15 cellular contexts compared by ENCODE assay signal in genomic region chr2:128302011-128302743, GRCh38. TPM values are rescaled to one million over a fixed set of nuclear protein-coding genes. Genes with fewer than 3 reads are reported as not detected.
DNase-seq lines count a peak whose midpoint lies in the region; ATAC-seq, FAIRE-seq and TF ChIP-seq lines count a peak whose summit lies in the region.
"Had no signal": no experiment of that assay in that cellular context is flagged by ENCODE, and none has a peak within 500 bp of the region (broad histone marks: within the 10 kb centered on the region; RNA-seq: fewer than 3 reads in every experiment).

No MANE protein-coding gene starts in this region.

- peaks cover 62% of the 10 kb centered on the region for H3K4me1 Mint-ChIP-seq in HFFc6 (ENCODE audit: low read depth)
- peaks cover 26% of the 10 kb centered on the region for H3K4me1 Mint-ChIP-seq in stimulated activated effector memory CD8-positive, alpha-beta T cell treated with anti-CD3 and anti-CD28 coated beads, Interleukin-12 subunit alpha, Interleukin-12 subunit beta, amount 100 ng/mL, for 72 hours
- H3K4me1 Mint-ChIP-seq: activated CD4-positive, alpha-beta T cell treated with anti-CD3 and anti-CD28 coated beads, Interleukin-2, amount 10 ng/mL, durations not matched to agents 24 days and 14 days had no signal

- H3K27ac ChIP-seq in ascending aorta (peak overlapping the region; percentile 68 to 81), kidney (ENCODE audit: low read depth in 2 of 2, low read length in 2 of 2) (no peak overlapping the region)
- no peak overlapping the region for H3K27ac ChIP-seq in effector memory CD4-positive, alpha-beta T cell (ENCODE audit: insufficient read depth, low read length, poor library complexity, severe bottlenecking)
- H3K27ac ChIP-seq: hepatocyte had no signal

- H3K27me3 Mint-ChIP-seq in HFFc6 (ENCODE audit: insufficient read depth): peaks cover 1% of the 10 kb centered on the region; the same call in 1 of the 2 replicates
- H3K27me3 Mint-ChIP-seq: activated CD4-positive, alpha-beta T cell treated with anti-CD3 and anti-CD28 coated beads, Interleukin-2, amount 10 ng/mL, durations not matched to agents 24 days and 14 days; T-cell had no signal

- H3K9me3 ChIP-seq in ascending aorta (no peaks in the 10 kb centered on the region), kidney (ENCODE audit: control insufficient read depth in 1 of 2, low read length in 2 of 2) (no peaks in the 10 kb centered on the region)
- H3K9me3 ChIP-seq in effector memory CD4-positive, alpha-beta T cell (ENCODE audit: control insufficient read depth, low read length): no peaks in the 10 kb centered on the region

- no peaks in the 10 kb centered on the region for H3K27me3 ChIP-seq in ascending aorta
- no peaks in the 10 kb centered on the region for H3K27me3 ChIP-seq in effector memory CD4-positive, alpha-beta T cell (replicated peaks; ENCODE audit: control insufficient read depth, insufficient read depth, low read length, poor library complexity, severe bottlenecking)
- H3K27me3 ChIP-seq: hepatocyte had no signal

- H3K9me3 Mint-ChIP-seq in HFFc6: no peaks in the 10 kb centered on the region
- H3K9me3 Mint-ChIP-seq in stimulated activated effector memory CD8-positive, alpha-beta T cell treated with anti-CD3 and anti-CD28 coated beads, Interleukin-12 subunit alpha, Interleukin-12 subunit beta, amount 100 ng/mL, for 72 hours: peaks cover 4% of the 10 kb centered on the region
- H3K9me3 Mint-ChIP-seq: activated CD4-positive, alpha-beta T cell treated with anti-CD3 and anti-CD28 coated beads, Interleukin-2, amount 10 ng/mL, durations not matched to agents 24 days and 14 days; T-cell had no signal

- no peak for TF ChIP-seq CTCF in HFFc6 (IDR thresholded peaks at IDR 0.05)
- no peak for TF ChIP-seq CTCF in ascending aorta (IDR thresholded peaks at IDR 0.05)
- TF ChIP-seq CTCF in kidney (IDR thresholded peaks at IDR 0.05; ENCODE audit: borderline replicate concordance, extremely low read depth, insufficient read depth): no peak

- H3K4me1 ChIP-seq in ascending aorta (peaks cover 10 to 33% of the 10 kb centered on the region in 2 donors), kidney (ENCODE audit: control insufficient read depth in 1 of 2, insufficient read depth in 1 of 2, low read depth in 1 of 2, low read length in 2 of 2) (peaks cover 15 to 44% of the 10 kb centered on the region in 2 donors)
- no peaks in the 10 kb centered on the region for H3K4me1 ChIP-seq in effector memory CD4-positive, alpha-beta T cell (ENCODE audit: control insufficient read depth, insufficient read depth, low read length, poor library complexity, severe bottlenecking)

- H3K9ac ChIP-seq in kidney (ENCODE audit: low read length in 2 of 2): no peak overlapping the region

- ATAC-seq in stimulated activated effector memory CD8-positive, alpha-beta T cell treated with anti-CD3 and anti-CD28 coated beads, Interleukin-12 subunit alpha, Interleukin-12 subunit beta, amount 100 ng/mL, for 72 hours: no peak
- no peak for ATAC-seq in HG02610 (IDR thresholded peaks at IDR 0.05; ENCODE audit: unreplicated experiment)
- ATAC-seq: activated T-cell treated with anti-CD3 and anti-CD28 coated beads, Interleukin-2, amount 50 U/mL, for 72 hours; T-cell had no signal

- H3K4me3 Mint-ChIP-seq in HFFc6: peak overlapping the region; percentile 67
- H3K4me3 Mint-ChIP-seq in stimulated activated effector memory CD8-positive, alpha-beta T cell treated with anti-CD3 and anti-CD28 coated beads, Interleukin-12 subunit alpha, Interleukin-12 subunit beta, amount 100 ng/mL, for 72 hours: no peak overlapping the region
- H3K4me3 Mint-ChIP-seq: activated CD4-positive, alpha-beta T cell treated with anti-CD3 and anti-CD28 coated beads, Interleukin-2, amount 10 ng/mL, durations not matched to agents 24 days and 14 days; activated T-cell treated with anti-CD3 and anti-CD28 coated beads, Interleukin-2, amount 50 U/mL, for 72 hours; T-cell had no signal

- no peak for FAIRE-seq in kidney (lab: Jason Lieb, UNC)

- no peak for DNase-seq in HFFc6
- DNase-seq in ascending aorta (ENCODE audit: low spot score in 2 of 2): no peak
- DNase-seq in kidney: peak; percentile 80
- no peak for DNase-seq in stimulated activated effector memory CD8-positive, alpha-beta T cell treated with anti-CD3 and anti-CD28 coated beads, Interleukin-12 subunit alpha, Interleukin-12 subunit beta, amount 100 ng/mL, for 72 hours (ENCODE audit: low spot score in 2 of 2)
- no peak for DNase-seq in NOMO-1 (lab: John Stamatoyannopoulos, UW; ENCODE audit: unreplicated experiment in 2 of 2)
- no peak for DNase-seq in effector memory CD4-positive, alpha-beta T cell
- no peak for DNase-seq in ecto neural progenitor cell (ENCODE audit: low spot score)
- DNase-seq: activated CD4-positive, alpha-beta T cell treated with anti-CD3 and anti-CD28 coated beads, Interleukin-2, amount 10 ng/mL, durations not matched to agents 24 days and 14 days; activated T-cell treated with anti-CD3 and anti-CD28 coated beads, Interleukin-2, amount 50 U/mL, for 72 hours; Kasumi-1; stimulated activated CD4-positive, alpha-beta T cell treated with anti-CD3 and anti-CD28 coated beads, Interleukin-4, amount 100 ng/mL, for 24 hours; stimulated activated naive CD4-positive, alpha-beta T cell treated with Interleukin-2 at 50 U/mL for 16 hours; T-cell had no signal

- peak overlapping the region; percentile 96 for H3K27ac Mint-ChIP-seq in HFFc6
- peak overlapping the region; percentile 13 for H3K27ac Mint-ChIP-seq in stimulated activated effector memory CD8-positive, alpha-beta T cell treated with anti-CD3 and anti-CD28 coated beads, Interleukin-12 subunit alpha, Interleukin-12 subunit beta, amount 100 ng/mL, for 72 hours
- H3K27ac Mint-ChIP-seq: activated CD4-positive, alpha-beta T cell treated with anti-CD3 and anti-CD28 coated beads, Interleukin-2, amount 10 ng/mL, durations not matched to agents 24 days and 14 days; activated T-cell treated with anti-CD3 and anti-CD28 coated beads, Interleukin-2, amount 50 U/mL, for 72 hours; T-cell had no signal

- no peaks in the 10 kb centered on the region for H3K36me3 ChIP-seq in ascending aorta
- peaks cover 0 to 3% of the 10 kb centered on the region in 2 donors for H3K36me3 ChIP-seq in kidney (ENCODE audit: control insufficient read depth in 1 of 2, insufficient read depth in 2 of 2, low read length in 2 of 2)
- no peaks in the 10 kb centered on the region for H3K36me3 ChIP-seq in effector memory CD4-positive, alpha-beta T cell (ENCODE audit: control insufficient read depth, insufficient read depth, low read length)

- intact Hi-C loops in ascending aorta (cut with DNase I) (loop anchor here (10.0 kb wide), 1 partner anchor 117 kb away; no protein-coding TSS in a partner anchor), kidney (cut with DNase I) (no loop called here)

- peaks cover 5% of the 10 kb centered on the region; the same call in 1 of the 2 replicates for H3K36me3 Mint-ChIP-seq in HFFc6 (ENCODE audit: low read depth)
- no peaks in the 10 kb centered on the region for H3K36me3 Mint-ChIP-seq in stimulated activated effector memory CD8-positive, alpha-beta T cell treated with anti-CD3 and anti-CD28 coated beads, Interleukin-12 subunit alpha, Interleukin-12 subunit beta, amount 100 ng/mL, for 72 hours

- H3K4me3 ChIP-seq in ascending aorta (peak overlapping the region in 1 of 2 donors; percentile 16), kidney (ENCODE audit: low read length in 2 of 2) (no peak overlapping the region)
- no peak overlapping the region for H3K4me3 ChIP-seq in effector memory CD4-positive, alpha-beta T cell (ENCODE audit: insufficient read depth, low read depth, low read length, poor library complexity, severe bottlenecking)
- H3K4me3 ChIP-seq: hepatocyte had no signal

RNA-seq across cellular contexts. Expression of gene HS6ST1, which starts 16.5 kb away (rescaled TPM):
- total RNA-seq in HFFc6 (2021; fragmentation: NEBNext Ultra II Directional; extraction: Animal tissue kit (Norgen Biotek cat#: 25700)): 10 to 100 TPM; 18.5 to 27.2 (median 24.3) TPM
- total RNA-seq in ascending aorta (42.7 TPM), kidney (73.9 TPM)
- polyA plus RNA-seq in kidney (ENCODE audit: insufficient read depth, low read depth, low replicate concordance): 49.6 TPM

Comparison
In these comparisons a context has a peak if more than half of its experiments do, and no peak if none do; other contexts are left out.
1. H3K27ac ChIP-seq: peak in ascending aorta (2 of 2); none in kidney (0 of 2) and effector memory CD4-positive, alpha-beta T cell (single experiment).